Comparison of ENCODE assay signal across 15 cellular contexts in genomic region chr20:739736-740135, GRCh38. TPM values are rescaled to one million over a fixed set of nuclear protein-coding genes. Genes with fewer than 3 reads are reported as not detected.
A peak's percentile ranks its signal among the peaks of the same experiment; 100 is the strongest.
DNase-seq lines count a peak whose midpoint lies in the region; ATAC-seq and TF ChIP-seq lines count a peak whose summit lies in the region.
"Had no signal": no experiment of that assay in that cellular context is flagged by ENCODE, and none has a peak within 500 bp of the region (broad histone marks: within the 10 kb centered on the region; RNA-seq: fewer than 3 reads in every experiment).

No MANE protein-coding gene starts in this region.

- no peaks in the 10 kb centered on the region for H3K27me3 ChIP-seq in right cardiac atrium (ENCODE audit: control insufficient read depth, insufficient read depth)
- no peaks in the 10 kb centered on the region for H3K27me3 ChIP-seq in ovary

- WGBS in right cardiac atrium = 82% methylated on average over 8 of the region's 8 CpGs
- WGBS in ovary, 3 donors = 45 to 55% (median 51%) methylated on average over 8 of the region's 8 CpGs

- no peaks in the 10 kb centered on the region for H3K4me1 ChIP-seq in right cardiac atrium (ENCODE audit: control insufficient read depth, insufficient read depth, low read length)
- H3K4me1 ChIP-seq in ovary (ENCODE audit: insufficient read depth) = no peaks in the 10 kb centered on the region
- H3K4me1 ChIP-seq: HAP-1 had no signal

- intact Hi-C loops in right cardiac atrium (cut with DNase I) = loop anchor here in 3 of 4 donors (2.0 to 10.0 kb wide), 3 partner anchors 177 to 385 kb away; no protein-coding TSS in a partner anchor
- intact Hi-C loops in ovary (cut with DNase I) = loop anchor here in 3 of 4 donors (5.0 to 10.0 kb wide), 4 partner anchors 132 to 382 kb away; no protein-coding TSS in a partner anchor

- no peak for TF ChIP-seq CTCF in C4-2B (conservative IDR thresholded peaks at IDR 0.05)
- no peak for TF ChIP-seq CTCF in VCaP (conservative IDR thresholded peaks at IDR 0.05)
- TF ChIP-seq CTCF in ovary (IDR thresholded peaks at IDR 0.05) = no peak

- no peak for TF ChIP-seq EP300 in ovary (IDR thresholded peaks at IDR 0.05)

- H3K4me3 ChIP-seq in right cardiac atrium (ENCODE audit: low read length) = no peak overlapping the region
- H3K4me3 ChIP-seq in ovary = no peak overlapping the region
- H3K4me3 ChIP-seq: GM23248, HAP-1 had no signal

- no peaks in the 10 kb centered on the region for H3K9me3 ChIP-seq in right cardiac atrium (ENCODE audit: control insufficient read depth, low read length)
- H3K9me3 ChIP-seq in ovary = no peaks in the 10 kb centered on the region
- H3K9me3 ChIP-seq: HAP-1 had no signal

- no peak for TF ChIP-seq POLR2A in ovary (IDR thresholded peaks at IDR 0.05)

- no peaks in the 10 kb centered on the region for H3K36me3 ChIP-seq in ovary
- H3K36me3 ChIP-seq: HAP-1 had no signal

- peak overlapping the region; percentile 50 for H3K27ac ChIP-seq in C4-2B
- peak overlapping the region; percentile 85 for H3K27ac ChIP-seq in VCaP
- peak overlapping the region; percentile 41 for H3K27ac ChIP-seq in temporal lobe (ENCODE audit: low read depth, low read length)
- H3K27ac ChIP-seq in right cardiac atrium (ENCODE audit: low read length) = no peak overlapping the region
- no peak overlapping the region for H3K27ac ChIP-seq in ovary
- H3K27ac ChIP-seq: GM23248, HL-60 had no signal

- DNase-seq in occipital lobe (lab: John Stamatoyannopoulos, UW) (peak; percentile 38), NCI-H1436 (lab: John Stamatoyannopoulos, UW) (no peak), right cardiac atrium (no peak), ovary (no peak)
- DNase-seq in stimulated activated CD8-positive, alpha-beta memory T cell treated with anti-CD3 and anti-CD28 coated beads, Interleukin-4, amount 100 ng/mL, for 48 hours = no peak
- DNase-seq: CD4-positive, alpha-beta memory T cell; GF-D8 had no signal

- no peak for ATAC-seq in right cardiac atrium

RNA-seq across cellular contexts. Expression of gene SLC52A3, which starts 28.6 kb away (rescaled TPM):
- not detected for total RNA-seq in occipital lobe
- total RNA-seq in temporal lobe = 0.49 TPM
- total RNA-seq in right cardiac atrium = 1 to 10 TPM in 1 of 4 donors, under 1 TPM in 3; 0.48 to 1.4 (median 0.68) TPM
- polyA plus RNA-seq in right cardiac atrium = 1.6 TPM
- 10 to 100 TPM in 1 of 7 donors, 1 to 10 TPM in 5, under 1 TPM in 1; 0.78 to 10.0 (median 2.3) TPM for total RNA-seq in ovary
- 1 to 10 TPM; 2.9 to 4.7 TPM for polyA plus RNA-seq in ovary
- total RNA-seq: CD4-positive, alpha-beta memory T cell; GM23248 had no signal
- polyA plus RNA-seq: BJ; CD14-positive monocyte; CD4-positive, alpha-beta memory T cell; GM23248 had no signal

Comparison
In these comparisons a context has a peak if more than half of its experiments do, and no peak if none do; other contexts are left out.
1. H3K27ac ChIP-seq: peak in C4-2B (single experiment), VCaP (single experiment) and temporal lobe (single experiment); none in right cardiac atrium (single experiment) and ovary (0 of 2).